Comparison of ENCODE assay signal across 1 cellular context in genomic region chr1:85387781-85388180, GRCh38.
TF ChIP-seq lines count a peak whose summit lies in the region.

No MANE protein-coding gene starts in this region.

TF ChIP-seq in GM23338, 12 proteins besides CTCF, POLR2A, EP300 and RAD21:
- TF ChIP-seq ZNF462 (CRISPR knock-in tag; IDR thresholded peaks at IDR 0.05) (no peak), ZNF331 (CRISPR knock-in tag; IDR thresholded peaks at IDR 0.05; ENCODE audit: low read depth) (no peak), ETS1 (IDR thresholded peaks at IDR 0.05) (no peak), EZH2phosphoT487 (IDR thresholded peaks at IDR 0.05; ENCODE audit: unreplicated experiment) (no peak), JUNB (IDR thresholded peaks at IDR 0.05; ENCODE audit: unreplicated experiment) (no peak), REST (IDR thresholded peaks at IDR 0.05; ENCODE audit: unreplicated experiment) (no peak), EZH2 (IDR thresholded peaks at IDR 0.05; ENCODE audit: low read depth, unreplicated experiment) (no peak), POLR2AphosphoS5 (IDR thresholded peaks at IDR 0.05; ENCODE audit: low read depth) (no peak), CREB1 (CRISPR knock-in tag; IDR thresholded peaks at IDR 0.05; ENCODE audit: low read depth) (no peak), NANOG (IDR thresholded peaks at IDR 0.05; ENCODE audit: borderline replicate concordance) (no peak), STAT1 (IDR thresholded peaks at IDR 0.05; ENCODE audit: unreplicated experiment) (no peak), ZNF114 (CRISPR knock-in tag; IDR thresholded peaks at IDR 0.05) (no peak)
